ENCODE assay signal across 18 cellular contexts in genomic region chr19:41230067-41230857, GRCh38. TPM values are rescaled to one million over a fixed set of nuclear protein-coding genes. Genes with fewer than 3 reads are reported as not detected.
"Had no signal": no experiment of that assay in that cellular context is flagged by ENCODE, and none has a peak within 500 bp of the region (broad histone marks: within the 10 kb centered on the region; RNA-seq: fewer than 3 reads in every experiment).

No MANE protein-coding gene starts in this region.

- H3K4me3 ChIP-seq: gastroesophageal sphincter, lung, ovary had no signal

- FAIRE-seq: TTC549 had no signal

- H3K4me3 Mint-ChIP-seq: activated CD4-positive, alpha-beta T cell treated with anti-CD3 and anti-CD28 coated beads, Interleukin-2, amount 10 ng/mL, durations not matched to agents 7 days and 5 days; activated naive CD8-positive, alpha-beta T cell; activated T-cell treated with anti-CD3 and anti-CD28 coated beads, Interleukin-2, amount 50 U/mL, for 72 hours; brain; neural crest cell; stimulated activated effector memory CD8-positive, alpha-beta T cell treated with anti-CD3 and anti-CD28 coated beads, Interleukin-12 subunit alpha, Interleukin-12 subunit beta, amount 100 ng/mL, for 72 hours had no signal

- H3K27me3 ChIP-seq: gastroesophageal sphincter, ovary had no signal

- H3K9me3 ChIP-seq: gastroesophageal sphincter, ovary had no signal

- H3K9me3 Mint-ChIP-seq: activated CD4-positive, alpha-beta T cell treated with anti-CD3 and anti-CD28 coated beads, Interleukin-2, amount 10 ng/mL, durations not matched to agents 7 days and 5 days; activated T-cell treated with anti-CD3 and anti-CD28 coated beads, Interleukin-2, amount 50 U/mL, for 72 hours; brain; neural crest cell; stimulated activated effector memory CD8-positive, alpha-beta T cell treated with anti-CD3 and anti-CD28 coated beads, Interleukin-12 subunit alpha, Interleukin-12 subunit beta, amount 100 ng/mL, for 72 hours had no signal

- DNase-seq: activated CD4-positive, alpha-beta T cell treated with anti-CD3 and anti-CD28 coated beads, Interleukin-2, amount 10 ng/mL, durations not matched to agents 7 days and 5 days; activated CD8-positive, alpha-beta memory T cell treated with anti-CD3 and anti-CD28 coated beads, Interleukin-2, amount 50 U/mL, for 48 hours; activated gamma-delta T cell treated with Interleukin-2 at 50 U/mL for 16 hours; activated T-cell treated with anti-CD3 and anti-CD28 coated beads, Interleukin-2, amount 50 U/mL, for 72 hours; amygdala; effector CD8-positive, alpha-beta T cell; ovary; stimulated activated CD4-positive, alpha-beta T cell treated with anti-CD3 and anti-CD28 coated beads, Interleukin-12 subunit alpha, Interleukin-12 subunit beta, amount 100 ng/mL, for 4 hours; stimulated activated CD4-positive, alpha-beta T cell treated with anti-CD3 and anti-CD28 coated beads, Interleukin-2, amount 100 ng/mL, for 24 hours had no signal

- H3K36me3 ChIP-seq: ovary had no signal

- H3K36me3 Mint-ChIP-seq: activated naive CD8-positive, alpha-beta T cell; brain had no signal

- H3K27ac ChIP-seq: epithelial cell of prostate, ovary had no signal

- H3K27ac Mint-ChIP-seq: activated CD4-positive, alpha-beta T cell treated with anti-CD3 and anti-CD28 coated beads, Interleukin-2, amount 10 ng/mL, durations not matched to agents 7 days and 5 days; activated naive CD8-positive, alpha-beta T cell; activated T-cell treated with anti-CD3 and anti-CD28 coated beads, Interleukin-2, amount 50 U/mL, for 72 hours; brain; stimulated activated effector memory CD8-positive, alpha-beta T cell treated with anti-CD3 and anti-CD28 coated beads, Interleukin-12 subunit alpha, Interleukin-12 subunit beta, amount 100 ng/mL, for 72 hours had no signal

RNA-seq across cellular contexts. Expression of gene AXL, which starts 11.2 kb away (rescaled TPM):
- total RNA-seq: T-helper 2 cell treated with Interferon-gamma antibody and Interleukin-4, amounts not matched to agents 100 ng/mL and 5 ng/mL, for 36 hours had no signal

RNA-seq across cellular contexts. Expression of gene CYP2S1, which starts 37.2 kb away (rescaled TPM):
- total RNA-seq: neural crest cell had no signal
